ENCODE assay signal across 24 cellular contexts in genomic region chr3:32355892-32356291, GRCh38.
"Had no signal": no experiment of that assay in that cellular context is flagged by ENCODE, and none has a peak within 500 bp of the region (broad histone marks: within the 10 kb centered on the region; RNA-seq: fewer than 3 reads in every experiment).

No MANE protein-coding gene starts in this region.

- H3K4me3 ChIP-seq: esophagus squamous epithelium, left lung, lower lobe of right lung, mucosa of descending colon, ovary, transverse colon had no signal

- H3K36me3 ChIP-seq: esophagus squamous epithelium, left lung, neutrophil, ovary, transverse colon had no signal

- H3K27ac ChIP-seq: epithelial cell of prostate, esophagus squamous epithelium, left lung, lower lobe of right lung, neutrophil, ovary, transverse colon had no signal

- FAIRE-seq: islet of Langerhans, urothelium cell line had no signal

- DNase-seq: activated CD4-positive, alpha-beta T cell treated with anti-CD3 and anti-CD28 coated beads for 48 hours; activated CD4-positive, alpha-beta T cell treated with anti-CD3 and anti-CD28 coated beads, Interleukin-2, amount 50 U/mL, for 48 hours; activated CD8-positive, alpha-beta memory T cell treated with anti-CD3 and anti-CD28 coated beads for 24 hours; activated effector memory CD4-positive, alpha-beta T cell treated with Interleukin-2 at 50 U/mL for 16 hours; activated naive CD4-positive, alpha-beta T cell treated with Interleukin-2 at 50 U/mL for 16 hours; aorta; caudate nucleus; cortex of kidney; endodermal cell; esophagus squamous epithelium; foreskin melanocyte; left lung; lower lobe of right lung; mucosa of descending colon; ovary; right cardiac atrium; stimulated activated naive CD4-positive, alpha-beta T cell treated with Interleukin-2 at 50 U/mL for 16 hours; transverse colon had no signal

- ATAC-seq: activated CD4-positive, CD25-positive, alpha-beta regulatory T cell treated with anti-CD3 and anti-CD28 coated beads, Interleukin-2, amount 50 U/mL, for 24 hours; left lung; lower lobe of right lung; mucosa of descending colon; natural killer cell treated with Interleukin-12 subunit alpha and Interleukin-12 subunit beta and Interleukin-15 and Interleukin-18, amount 100 ng/mL, for 72 hours; right cardiac atrium had no signal

- H3K27me3 ChIP-seq: esophagus squamous epithelium, left lung, neutrophil, ovary, transverse colon had no signal

- H3K9me3 ChIP-seq: esophagus squamous epithelium, left lung, lower lobe of right lung, mucosa of descending colon, neutrophil, ovary, transverse colon had no signal

- H3K4me1 ChIP-seq: esophagus squamous epithelium, transverse colon had no signal
